ENCODE assay signal across 20 cellular contexts in genomic region chr2:98543214-98543613, GRCh38.
DNase-seq lines count a peak whose midpoint lies in the region; ATAC-seq and TF ChIP-seq lines count a peak whose summit lies in the region.
"Had no signal": no experiment of that assay in that cellular context is flagged by ENCODE, and none has a peak within 500 bp of the region (broad histone marks: within the 10 kb centered on the region; RNA-seq: fewer than 3 reads in every experiment).

No MANE protein-coding gene starts in this region.

- no peak for TF ChIP-seq CTCF in epithelial cell of esophagus (IDR thresholded peaks at IDR 0.05; ENCODE audit: insufficient read depth, low read depth, low read length, missing control alignments)

- H3K4me1 Mint-ChIP-seq in activated CD4-positive, alpha-beta T cell treated with anti-CD3 and anti-CD28 coated beads for 36 hours = peaks cover 32% of the 10 kb centered on the region
- peaks cover 29% of the 10 kb centered on the region for H3K4me1 Mint-ChIP-seq in activated T-helper 17 cell treated with anti-CD3 and anti-CD28 coated beads, Interleukin-2, amount 50 U/mL, for 72 hours
- peaks cover 21 to 24% of the 10 kb centered on the region in 2 donors for H3K4me1 Mint-ChIP-seq in stimulated activated naive B cell treated with anti-CD40 and anti-IgM and Interleukin-4, amounts not matched to agents 10 μg/mL and 1 μg/mL and 100 μg/mL, for 72 hours

- no peaks in the 10 kb centered on the region for H3K9me3 Mint-ChIP-seq in activated CD4-positive, alpha-beta T cell treated with anti-CD3 and anti-CD28 coated beads for 36 hours (ENCODE audit: low read depth)
- no peaks in the 10 kb centered on the region for H3K9me3 Mint-ChIP-seq in activated T-helper 17 cell treated with anti-CD3 and anti-CD28 coated beads, Interleukin-2, amount 50 U/mL, for 72 hours
- no peaks in the 10 kb centered on the region for H3K9me3 Mint-ChIP-seq in stimulated activated naive B cell treated with anti-CD40 and anti-IgM and Interleukin-4, amounts not matched to agents 10 μg/mL and 1 μg/mL and 100 μg/mL, for 72 hours
- H3K9me3 Mint-ChIP-seq: CD14-positive monocyte had no signal

- DNase-seq in activated CD4-positive, alpha-beta T cell treated with anti-CD3 and anti-CD28 coated beads for 36 hours = no peak
- no peak for DNase-seq in activated CD4-positive, alpha-beta T cell treated with anti-CD3 and anti-CD28 coated beads for 48 hours
- DNase-seq in epithelial cell of esophagus (ENCODE audit: low read depth) (peak; percentile 26), left colon (no peak)
- no peak for DNase-seq in stimulated activated naive B cell treated with anti-CD40 and anti-IgM and Interleukin-4, amounts not matched to agents 10 μg/mL and 1 μg/mL and 100 μg/mL, for 72 hours
- DNase-seq: BE2C, KBM-7, NCI-H1105 treated with DMSO at 0.1 percent for 48 hours, NCI-H146, NCI-H1930, NCI-H2107, NCI-H526 treated with DMSO at 0.1 percent for 48 hours, PC-9, Right ventricle myocardium superior had no signal

- CTCF ChIA-PET in activated CD4-positive, alpha-beta T cell treated with anti-CD3 and anti-CD28 coated beads for 36 hours (lab: Charles Lee) = interaction anchor here (0.6 to 1.2 kb wide), 2 partner anchors 43 to 55 kb away, joined by 3 to 5 read pairs; no protein-coding TSS in a partner anchor

- no peak overlapping the region for H3K4me3 Mint-ChIP-seq in activated CD4-positive, alpha-beta T cell treated with anti-CD3 and anti-CD28 coated beads for 36 hours
- no peak overlapping the region for H3K4me3 Mint-ChIP-seq in activated T-helper 17 cell treated with anti-CD3 and anti-CD28 coated beads, Interleukin-2, amount 50 U/mL, for 72 hours
- H3K4me3 Mint-ChIP-seq in stimulated activated naive B cell treated with anti-CD40 and anti-IgM and Interleukin-4, amounts not matched to agents 10 μg/mL and 1 μg/mL and 100 μg/mL, for 72 hours = no peak overlapping the region
- H3K4me3 Mint-ChIP-seq: CD14-positive monocyte had no signal

- intact Hi-C loops in activated CD4-positive, alpha-beta T cell treated with anti-CD3 and anti-CD28 coated beads for 36 hours (cut with DNase I, micrococcal nuclease) = no loop called here
- intact Hi-C loops in left colon (cut with DNase I, micrococcal nuclease) = no loop called here

- peak overlapping the region; percentile 48 for H3K27ac Mint-ChIP-seq in activated CD4-positive, alpha-beta T cell treated with anti-CD3 and anti-CD28 coated beads for 36 hours
- H3K27ac Mint-ChIP-seq in activated T-helper 17 cell treated with anti-CD3 and anti-CD28 coated beads, Interleukin-2, amount 50 U/mL, for 72 hours = peak overlapping the region; percentile 66
- peak overlapping the region; percentile 56 for H3K27ac Mint-ChIP-seq in stimulated activated naive B cell treated with anti-CD40 and anti-IgM and Interleukin-4, amounts not matched to agents 10 μg/mL and 1 μg/mL and 100 μg/mL, for 72 hours

- H3K36me3 Mint-ChIP-seq in activated CD4-positive, alpha-beta T cell treated with anti-CD3 and anti-CD28 coated beads for 36 hours (ENCODE audit: low read depth) = peaks cover 42% of the 10 kb centered on the region
- peaks cover 95% of the 10 kb centered on the region for H3K36me3 Mint-ChIP-seq in activated T-helper 17 cell treated with anti-CD3 and anti-CD28 coated beads, Interleukin-2, amount 50 U/mL, for 72 hours (ENCODE audit: low read depth)
- peaks cover 46 to 77% of the 10 kb centered on the region in 2 donors for H3K36me3 Mint-ChIP-seq in stimulated activated naive B cell treated with anti-CD40 and anti-IgM and Interleukin-4, amounts not matched to agents 10 μg/mL and 1 μg/mL and 100 μg/mL, for 72 hours

- H3K4me3 ChIP-seq in epithelial cell of esophagus (ENCODE audit: low read length) = no peak overlapping the region
- H3K4me3 ChIP-seq: PC-9, SJSA1 had no signal

- POLR2A ChIA-PET in activated CD4-positive, alpha-beta T cell treated with anti-CD3 and anti-CD28 coated beads for 36 hours (lab: Charles Lee) = no interaction called here

- no peaks in the 10 kb centered on the region for H3K27me3 Mint-ChIP-seq in activated CD4-positive, alpha-beta T cell treated with anti-CD3 and anti-CD28 coated beads for 36 hours
- H3K27me3 Mint-ChIP-seq in activated T-helper 17 cell treated with anti-CD3 and anti-CD28 coated beads, Interleukin-2, amount 50 U/mL, for 72 hours = no peaks in the 10 kb centered on the region
- H3K27me3 Mint-ChIP-seq in stimulated activated naive B cell treated with anti-CD40 and anti-IgM and Interleukin-4, amounts not matched to agents 10 μg/mL and 1 μg/mL and 100 μg/mL, for 72 hours = no peaks in the 10 kb centered on the region

- ATAC-seq in activated CD4-positive, alpha-beta T cell treated with anti-CD3 and anti-CD28 coated beads for 36 hours = no peak
- no peak for ATAC-seq in activated T-helper 17 cell treated with anti-CD3 and anti-CD28 coated beads, Interleukin-2, amount 50 U/mL, for 72 hours (replicated peaks)
- no peak for ATAC-seq in stimulated activated naive B cell treated with anti-CD40 and anti-IgM and Interleukin-4, amounts not matched to agents 10 μg/mL and 1 μg/mL and 100 μg/mL, for 72 hours (replicated peaks)
- ATAC-seq in left colon (no peak), GM21717 (IDR thresholded peaks at IDR 0.05; ENCODE audit: unreplicated experiment) (no peak), HG02970 (IDR thresholded peaks at IDR 0.05; ENCODE audit: low FRiP score, unreplicated experiment) (no peak)
- ATAC-seq: HepG2 had no signal
